2 cellular contexts compared by ENCODE assay signal in the genomic region with DNA sequence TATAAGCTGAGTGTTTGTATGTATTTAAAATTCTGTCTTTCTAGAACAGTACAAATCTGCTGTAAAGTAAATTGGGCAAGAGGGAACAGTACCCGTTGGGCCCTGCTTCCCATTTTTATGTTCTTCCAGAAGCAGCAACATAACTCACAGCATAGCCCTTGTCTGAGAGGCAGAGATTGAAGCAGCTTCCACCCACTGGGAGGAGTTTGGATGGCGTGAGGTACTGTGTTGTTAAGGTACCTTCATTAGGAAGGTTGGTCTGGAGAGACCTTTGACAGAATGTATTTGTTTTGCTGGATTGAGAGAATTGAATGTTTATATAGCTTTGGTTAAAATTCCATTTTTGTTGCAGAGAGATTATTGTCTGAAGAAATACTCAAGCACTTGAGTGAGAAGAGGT.
TF ChIP-seq lines count a peak whose summit lies in the region.

No MANE protein-coding gene starts in this region.

TF ChIP-seq in A549, 52 proteins besides CTCF, POLR2A, EP300 and RAD21:
- TF ChIP-seq, protein P1, sequence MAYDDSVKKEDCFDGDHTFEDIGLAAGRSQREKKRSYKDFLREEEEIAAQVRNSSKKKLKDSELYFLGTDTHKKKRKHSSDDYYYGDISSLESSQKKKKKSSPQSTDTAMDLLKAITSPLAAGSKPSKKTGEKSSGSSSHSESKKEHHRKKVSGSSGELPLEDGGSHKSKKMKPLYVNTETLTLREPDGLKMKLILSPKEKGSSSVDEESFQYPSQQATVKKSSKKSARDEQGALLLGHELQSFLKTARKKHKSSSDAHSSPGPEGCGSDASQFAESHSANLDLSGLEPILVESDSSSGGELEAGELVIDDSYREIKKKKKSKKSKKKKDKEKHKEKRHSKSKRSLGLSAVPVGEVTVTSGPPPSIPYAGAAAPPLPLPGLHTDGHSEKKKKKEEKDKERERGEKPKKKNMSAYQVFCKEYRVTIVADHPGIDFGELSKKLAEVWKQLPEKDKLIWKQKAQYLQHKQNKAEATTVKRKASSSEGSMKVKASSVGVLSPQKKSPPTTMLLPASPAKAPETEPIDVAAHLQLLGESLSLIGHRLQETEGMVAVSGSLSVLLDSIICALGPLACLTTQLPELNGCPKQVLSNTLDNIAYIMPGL (CRISPR knock-in tag; IDR thresholded peaks at IDR 0.05; ENCODE audit: borderline replicate concordance) = no peak
- TF ChIP-seq RFX5 (IDR thresholded peaks at IDR 0.05) (no peak), REST (IDR thresholded peaks at IDR 0.05) (no peak), ZNF302 (CRISPR knock-in tag; IDR thresholded peaks at IDR 0.05) (no peak), MAFK (IDR thresholded peaks at IDR 0.05; ENCODE audit: partially characterized antibody) (no peak), ATOH8 (CRISPR knock-in tag; IDR thresholded peaks at IDR 0.05; ENCODE audit: low read depth) (no peak), ESRRA (IDR thresholded peaks at IDR 0.05; ENCODE audit: borderline replicate concordance, low read length) (no peak), CEBPB (IDR thresholded peaks at IDR 0.05) (no peak), MAZ (IDR thresholded peaks at IDR 0.05; ENCODE audit: borderline replicate concordance, low read depth, low read length) (no peak), EHF (CRISPR knock-in tag; IDR thresholded peaks at IDR 0.05) (no peak), SREBF2 (IDR thresholded peaks at IDR 0.05) (no peak), PBX3 (IDR thresholded peaks at IDR 0.05) (no peak), ZSCAN20 (CRISPR knock-in tag; IDR thresholded peaks at IDR 0.05) (no peak), SMC3 (IDR thresholded peaks at IDR 0.05) (no peak), HOXB13 (CRISPR knock-in tag; IDR thresholded peaks at IDR 0.05; ENCODE audit: low read depth) (no peak), CHD2 (IDR thresholded peaks at IDR 0.05; ENCODE audit: low read length, partially characterized antibody) (no peak), TFCP2L1 (CRISPR knock-in tag; IDR thresholded peaks at IDR 0.05) (no peak)

TF ChIP-seq in endothelial cell of umbilical vein, 7 proteins besides CTCF, POLR2A, EP300 and RAD21 (continued from another document):
- TF ChIP-seq JUN (IDR thresholded peaks at IDR 0.05; ENCODE audit: borderline replicate concordance, insufficient read depth, insufficient read length, low read depth) (no peak), MAX (IDR thresholded peaks at IDR 0.05; ENCODE audit: insufficient read depth, insufficient read length) (no peak), EZH2 (IDR thresholded peaks at IDR 0.05; ENCODE audit: borderline replicate concordance, low read depth, low read length, severe bottlenecking) (no peak), MYC (IDR thresholded peaks at IDR 0.05; ENCODE audit: low read depth, low read length) (no peak), GATA2 (IDR thresholded peaks at IDR 0.05; ENCODE audit: insufficient read depth, insufficient read length, low read depth, low read length) (no peak), FOS (IDR thresholded peaks at IDR 0.05; ENCODE audit: borderline replicate concordance, insufficient read depth, low read length) (no peak)
